In genomic region chr9:77442436-77442835, GRCh38 we compare ENCODE assay signal across 20 cellular contexts.
"Had no signal": no experiment of that assay in that cellular context is flagged by ENCODE, and none has a peak within 500 bp of the region (broad histone marks: within the 10 kb centered on the region; RNA-seq: fewer than 3 reads in every experiment).

No MANE protein-coding gene starts in this region.

- DNase-seq: colonic mucosa; cortex of kidney; dermis blood vessel endothelial cell; dorsolateral prefrontal cortex; effector CD4-positive, alpha-beta T cell; effector CD8-positive, alpha-beta T cell; effector memory CD4-positive, alpha-beta T cell; effector memory CD8-positive, alpha-beta T cell; endodermal cell; erythroblast; esophagus squamous epithelium; foreskin fibroblast; foreskin keratinocyte; foreskin melanocyte; gastrocnemius medialis; glutamatergic neuron; head of caudate nucleus; heart left ventricle; heart right ventricle had no signal

- H3K27ac Mint-ChIP-seq: dendritic cell treated with granulocyte-macrophage colony-stimulating factor and Interleukin-4, amounts not matched to agents 40 ng/mL and 50 ng/mL, for 4 days; effector memory CD8-positive, alpha-beta T cell; endodermal cell had no signal

- H3K4me3 Mint-ChIP-seq: dendritic cell treated with granulocyte-macrophage colony-stimulating factor and Interleukin-4, amounts not matched to agents 40 ng/mL and 50 ng/mL, for 4 days; effector memory CD8-positive, alpha-beta T cell; endodermal cell had no signal

- H3K27me3 Mint-ChIP-seq: dendritic cell treated with granulocyte-macrophage colony-stimulating factor and Interleukin-4, amounts not matched to agents 40 ng/mL and 50 ng/mL, for 4 days had no signal
